ENCODE assay signal across 26 cellular contexts in genomic region chr4:107682306-107682705, GRCh38.
"Had no signal": no experiment of that assay in that cellular context is flagged by ENCODE, and none has a peak within 500 bp of the region (broad histone marks: within the 10 kb centered on the region; RNA-seq: fewer than 3 reads in every experiment).

No MANE protein-coding gene starts in this region.

- ATAC-seq: left colon; left lung; lower lobe of right lung; naive thymus-derived CD8-positive, alpha-beta T cell; sciatic nerve; stimulated activated naive B cell treated with anti-CD40 and anti-IgM and Interleukin-4, amounts not matched to agents 10 μg/mL and 1 μg/mL and 100 μg/mL, for 72 hours; stimulated activated naive CD8-positive, alpha-beta T cell treated with anti-CD3 and anti-CD28 coated beads, Interleukin-15, Interleukin-2, amounts not matched to agents 100 U/mL and 50 U/mL, for 24 hours had no signal

- H3K27ac ChIP-seq: left lung, lower lobe of right lung, parathyroid adenoma, right atrium auricular region, skin epidermis, testis, thyroid gland, transverse colon, vagina had no signal

- FAIRE-seq: islet of Langerhans, kidney had no signal

- H3K36me3 ChIP-seq: thyroid gland had no signal

- DNase-seq: immature natural killer cell; kidney; left colon; left lung; lower lobe of right lung; mammary epithelial cell; mesenchymal stem cell; naive thymus-derived CD8-positive, alpha-beta T cell; nucleus accumbens; stimulated activated CD4-positive, alpha-beta T cell treated with anti-CD3 and anti-CD28 coated beads, Interleukin-12 subunit alpha, Interleukin-12 subunit beta, amount 100 ng/mL, for 4 hours; stimulated activated CD4-positive, alpha-beta T cell treated with anti-CD3 and anti-CD28 coated beads, Interleukin-15, amount 100 ng/mL, for 24 hours; stimulated activated CD4-positive, alpha-beta T cell treated with anti-CD3 and anti-CD28 coated beads, Interleukin-2, amount 100 ng/mL, for 24 hours; stimulated activated CD4-positive, alpha-beta T cell treated with anti-CD3 and anti-CD28 coated beads, Interleukin-4, amount 100 ng/mL, for 1 hour; stimulated activated naive B cell treated with anti-CD40 and anti-IgM and Interleukin-4, amounts not matched to agents 10 μg/mL and 1 μg/mL and 100 μg/mL, for 72 hours; stimulated activated naive CD8-positive, alpha-beta T cell treated with anti-CD3 and anti-CD28 coated beads, Interleukin-15, Interleukin-2, amounts not matched to agents 100 U/mL and 50 U/mL, for 24 hours; stomach; testis; thyroid gland; transverse colon; upper lobe of left lung had no signal

- H3K27me3 ChIP-seq: left lung, right atrium auricular region, stomach, testis, thyroid gland, transverse colon, upper lobe of left lung, vagina had no signal

- H3K9me3 ChIP-seq: lower lobe of right lung, right atrium auricular region, testis, thyroid gland, transverse colon, upper lobe of left lung, vagina had no signal

- H3K4me1 ChIP-seq: left lung, lower lobe of right lung, parathyroid adenoma, right atrium auricular region, testis, transverse colon, vagina had no signal

- H3K4me3 ChIP-seq: left lung, lower lobe of right lung, right atrium auricular region, skin epidermis, stomach, testis, thyroid gland, transverse colon, upper lobe of left lung, vagina had no signal
